ENCODE assay signal across 8 cellular contexts in genomic region chr1:233790662-233791371, GRCh38.
DNase-seq lines count a peak whose midpoint lies in the region; ATAC-seq and TF ChIP-seq lines count a peak whose summit lies in the region.

No MANE protein-coding gene starts in this region.

- no peaks in the 10 kb centered on the region for H3K4me1 Mint-ChIP-seq in neural progenitor cell

- H3K79me2 ChIP-seq in neural progenitor cell (ENCODE audit: low read depth) = no peaks in the 10 kb centered on the region

- peaks cover 6% of the 10 kb centered on the region for H3K9me3 ChIP-seq in neural progenitor cell (ENCODE audit: low read depth)

- no peak overlapping the region for H3K4me3 ChIP-seq in neural progenitor cell

- H2AFZ ChIP-seq in neural progenitor cell (replicated peaks) = peak overlapping the region; percentile 67

- no peaks in the 10 kb centered on the region for H3K36me3 ChIP-seq in neural progenitor cell

- H3K27ac ChIP-seq in neural progenitor cell = no peak overlapping the region

- H3K9me3 Mint-ChIP-seq in neural progenitor cell = peaks cover 15% of the 10 kb centered on the region

- ATAC-seq in GM19455 (IDR thresholded peaks at IDR 0.05; ENCODE audit: unreplicated experiment) = peak; percentile 90
- peak; percentile 89 for ATAC-seq in HG03571 (IDR thresholded peaks at IDR 0.05; ENCODE audit: unreplicated experiment)

- no peak overlapping the region for H3K4me3 Mint-ChIP-seq in neural progenitor cell

- no peaks in the 10 kb centered on the region for H3K4me1 ChIP-seq in neural progenitor cell

- no peak overlapping the region for H3K9ac ChIP-seq in neural progenitor cell

- TF ChIP-seq CTCF in neural progenitor cell (IDR thresholded peaks at IDR 0.05) = peak; percentile 95

- no peak overlapping the region for H3K27ac Mint-ChIP-seq in neural progenitor cell

- H3K27me3 Mint-ChIP-seq in neural progenitor cell (ENCODE audit: insufficient read depth, low read depth) = peaks cover 5% of the 10 kb centered on the region

- H3K4me2 ChIP-seq in neural progenitor cell = no peak overlapping the region

- H3K36me3 Mint-ChIP-seq in neural progenitor cell = no peaks in the 10 kb centered on the region

- H3K27me3 ChIP-seq in neural progenitor cell = no peaks in the 10 kb centered on the region

- no peaks in the 10 kb centered on the region for H4K20me1 ChIP-seq in neural progenitor cell (ENCODE audit: low read depth)

- DNase-seq in DMS114 treated with DMSO at 0.1 percent for 48 hours (lab: John Stamatoyannopoulos, UW; ENCODE audit: unreplicated experiment) = peak; percentile 57
- peak; percentile 37 for DNase-seq in NCI-H748 treated with DMSO at 0.1 percent for 48 hours (lab: John Stamatoyannopoulos, UW)
- peak; percentile 1 for DNase-seq in activated T-cell treated with anti-CD3 and anti-CD28 coated beads for 48 hours (ENCODE audit: low read depth)
- peak; percentile 51 for DNase-seq in fibroblast of the conjunctiva (ENCODE audit: low read depth)
- peak; percentile 73 for DNase-seq in neural progenitor cell (ENCODE audit: low spot score)
- no peak for DNase-seq in T1000 (lab: John Stamatoyannopoulos, UW)

- H3F3A ChIP-seq in neural progenitor cell (ENCODE audit: low read depth) = no peaks in the 10 kb centered on the region
